ENCODE assay signal across 20 cellular contexts in the genomic region with DNA sequence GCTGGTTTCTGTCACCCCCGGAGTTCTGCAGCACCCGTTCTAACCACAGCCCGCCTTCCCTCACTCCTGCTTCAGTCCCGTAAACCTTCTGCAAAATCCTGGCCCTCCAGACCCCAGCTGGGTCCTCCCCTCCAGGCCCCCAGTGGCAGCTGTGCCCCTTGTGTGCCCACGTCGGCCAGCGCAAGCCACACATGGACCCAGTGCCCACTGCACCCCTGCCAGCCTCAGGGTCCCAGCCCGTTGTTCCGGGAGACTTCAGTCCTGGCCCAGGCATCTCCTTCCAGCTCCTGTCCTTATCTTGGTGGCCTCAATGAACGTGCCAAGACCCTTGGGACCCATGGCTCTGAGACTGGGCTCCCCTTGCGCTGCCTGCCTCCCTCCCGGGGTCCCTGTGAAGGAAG.
"Had no signal": no experiment of that assay in that cellular context is flagged by ENCODE, and none has a peak within 500 bp of the region (broad histone marks: within the 10 kb centered on the region; RNA-seq: fewer than 3 reads in every experiment).

No MANE protein-coding gene starts in this region.

- H3K27ac Mint-ChIP-seq: activated naive CD8-positive, alpha-beta T cell treated with anti-CD3 and anti-CD28 coated beads for 36 hours; activated T-cell treated with anti-CD3 and anti-CD28 coated beads, Interleukin-2, amount 50 U/mL, for 24 hours; activated T-helper 17 cell treated with anti-CD3 and anti-CD28 coated beads, Interleukin-2, amount 50 U/mL, for 72 hours; effector memory CD8-positive, alpha-beta T cell; nephron; T-cell; T-helper 2 cell treated with Interferon-gamma antibody and Interleukin-4, amounts not matched to agents 5 μg/mL and 100 μg/mL, for 36 hours had no signal

- DNase-seq: activated CD4-positive, alpha-beta T cell treated with anti-CD3 and anti-CD28 coated beads for 1 hour; activated naive CD4-positive, alpha-beta T cell treated with Interleukin-2 at 50 U/mL for 16 hours; activated naive CD8-positive, alpha-beta T cell treated with anti-CD3 and anti-CD28 coated beads for 36 hours; activated T-cell treated with anti-CD3 and anti-CD28 coated beads, Interleukin-2, amount 50 U/mL, for 24 hours; colonic mucosa; effector memory CD8-positive, alpha-beta T cell; gastrocnemius medialis; mammary epithelial cell; stimulated activated CD4-positive, alpha-beta T cell treated with anti-CD3 and anti-CD28 coated beads, Interleukin-4, amount 100 ng/mL, for 4 hours; stimulated activated naive CD8-positive, alpha-beta T cell treated with anti-CD3 and anti-CD28 coated beads, Interleukin-15, Interleukin-2, amounts not matched to agents 100 U/mL and 50 U/mL, for 24 hours; substantia nigra; T-cell; thyroid gland had no signal

- H3K36me3 ChIP-seq: breast epithelium, colonic mucosa, gastrocnemius medialis, thyroid gland had no signal

- H3K4me1 ChIP-seq: breast epithelium, colonic mucosa, esophagus muscularis mucosa, gastrocnemius medialis, thyroid gland had no signal

- H3K4me3 ChIP-seq: breast epithelium, colonic mucosa, dorsolateral prefrontal cortex, esophagus muscularis mucosa, gastrocnemius medialis, thyroid gland had no signal

- H3K9me3 ChIP-seq: breast epithelium, colonic mucosa, esophagus muscularis mucosa, gastrocnemius medialis, thyroid gland had no signal

- ATAC-seq: activated T-helper 17 cell treated with anti-CD3 and anti-CD28 coated beads, Interleukin-2, amount 50 U/mL, for 72 hours; effector memory CD8-positive, alpha-beta T cell; gastrocnemius medialis; stimulated activated naive CD8-positive, alpha-beta T cell treated with anti-CD3 and anti-CD28 coated beads, Interleukin-15, Interleukin-2, amounts not matched to agents 100 U/mL and 50 U/mL, for 24 hours; T-cell had no signal

- H3K36me3 Mint-ChIP-seq: activated naive CD8-positive, alpha-beta T cell treated with anti-CD3 and anti-CD28 coated beads for 36 hours had no signal

- H3K9me3 Mint-ChIP-seq: activated naive CD8-positive, alpha-beta T cell treated with anti-CD3 and anti-CD28 coated beads for 36 hours; activated T-cell treated with anti-CD3 and anti-CD28 coated beads, Interleukin-2, amount 50 U/mL, for 24 hours; activated T-helper 17 cell treated with anti-CD3 and anti-CD28 coated beads, Interleukin-2, amount 50 U/mL, for 72 hours; effector memory CD8-positive, alpha-beta T cell; T-cell; T-helper 2 cell treated with Interferon-gamma antibody and Interleukin-4, amounts not matched to agents 5 μg/mL and 100 μg/mL, for 36 hours had no signal

- H3K27ac ChIP-seq: breast epithelium, colonic mucosa, dorsolateral prefrontal cortex, esophagus muscularis mucosa, gastrocnemius medialis, thyroid gland, VCaP had no signal

- H3K4me1 Mint-ChIP-seq: activated naive CD8-positive, alpha-beta T cell treated with anti-CD3 and anti-CD28 coated beads for 36 hours; activated T-helper 17 cell treated with anti-CD3 and anti-CD28 coated beads, Interleukin-2, amount 50 U/mL, for 72 hours had no signal

- H3K27me3 Mint-ChIP-seq: activated naive CD8-positive, alpha-beta T cell treated with anti-CD3 and anti-CD28 coated beads for 36 hours; activated T-cell treated with anti-CD3 and anti-CD28 coated beads, Interleukin-2, amount 50 U/mL, for 24 hours; activated T-helper 17 cell treated with anti-CD3 and anti-CD28 coated beads, Interleukin-2, amount 50 U/mL, for 72 hours; effector memory CD8-positive, alpha-beta T cell; T-cell had no signal

- H3K4me3 Mint-ChIP-seq: activated naive CD8-positive, alpha-beta T cell treated with anti-CD3 and anti-CD28 coated beads for 36 hours; activated T-cell treated with anti-CD3 and anti-CD28 coated beads, Interleukin-2, amount 50 U/mL, for 24 hours; activated T-helper 17 cell treated with anti-CD3 and anti-CD28 coated beads, Interleukin-2, amount 50 U/mL, for 72 hours; effector memory CD8-positive, alpha-beta T cell; nephron; T-cell; T-helper 2 cell treated with Interferon-gamma antibody and Interleukin-4, amounts not matched to agents 5 μg/mL and 100 μg/mL, for 36 hours had no signal

- H3K27me3 ChIP-seq: breast epithelium, colonic mucosa, dorsolateral prefrontal cortex, esophagus muscularis mucosa, gastrocnemius medialis, thyroid gland had no signal
